10 cellular contexts compared by ENCODE assay signal in genomic region chr1:221440658-221441057, GRCh38.
A peak's percentile ranks its signal among the peaks of the same experiment; 100 is the strongest.
DNase-seq lines count a peak whose midpoint lies in the region; ATAC-seq and TF ChIP-seq lines count a peak whose summit lies in the region.
"Had no signal": no experiment of that assay in that cellular context is flagged by ENCODE, and none has a peak within 500 bp of the region (broad histone marks: within the 10 kb centered on the region; RNA-seq: fewer than 3 reads in every experiment).

No MANE protein-coding gene starts in this region.

- ATAC-seq in SK-N-SH treated with all-trans-retinoic acid at 6 μM for 48 hours, result peak; percentile 58
- ATAC-seq in stimulated activated naive B cell treated with anti-CD40 and anti-IgM and Interleukin-4, amounts not matched to agents 10 μg/mL and 1 μg/mL and 100 μg/mL, for 72 hours (replicated peaks), result peak; percentile 59 to 66
- no peak for ATAC-seq in GM18505 (IDR thresholded peaks at IDR 0.05; ENCODE audit: unreplicated experiment)
- ATAC-seq in HG03432 (IDR thresholded peaks at IDR 0.05; ENCODE audit: unreplicated experiment), result no peak

- no peak for TF ChIP-seq POLR2A in GM18505 (IDR thresholded peaks at IDR 0.05; ENCODE audit: borderline replicate concordance, extremely low read depth, insufficient read depth, insufficient read length)

- DNase-seq in SKM-1 (lab: John Stamatoyannopoulos, UW; ENCODE audit: unreplicated experiment) (peak; percentile 28), SKM-1 treated with dmso at 0.1 percent for 144 hours (lab: John Stamatoyannopoulos, UW; ENCODE audit: unreplicated experiment) (no peak), left ventricle myocardium inferior (no peak)
- DNase-seq in stimulated activated naive B cell treated with anti-CD40 and anti-IgM and Interleukin-4, amounts not matched to agents 10 μg/mL and 1 μg/mL and 100 μg/mL, for 72 hours, result peak; percentile 50
- no peak for DNase-seq in effector memory CD4-positive, alpha-beta T cell
- DNase-seq: activated naive CD8-positive, alpha-beta T cell treated with anti-CD3 and anti-CD28 coated beads, Interleukin-2, amount 10 ng/mL, durations not matched to agents 7 days and 5 days; NCI-H2227 treated with DMSO at 0.1 percent for 48 hours had no signal

- H3K27ac ChIP-seq in left ventricle myocardium inferior (replicated peaks), result no peak overlapping the region
- no peak overlapping the region for H3K27ac ChIP-seq in effector memory CD4-positive, alpha-beta T cell (ENCODE audit: insufficient read depth, low read length, poor library complexity, severe bottlenecking)

- no peaks in the 10 kb centered on the region for H3K36me3 ChIP-seq in left ventricle myocardium inferior
- H3K36me3 ChIP-seq in effector memory CD4-positive, alpha-beta T cell (ENCODE audit: control insufficient read depth, insufficient read depth, low read length), result no peaks in the 10 kb centered on the region

- peak overlapping the region; percentile 66 for H3K27ac Mint-ChIP-seq in stimulated activated naive B cell treated with anti-CD40 and anti-IgM and Interleukin-4, amounts not matched to agents 10 μg/mL and 1 μg/mL and 100 μg/mL, for 72 hours
- H3K27ac Mint-ChIP-seq: activated naive CD8-positive, alpha-beta T cell treated with anti-CD3 and anti-CD28 coated beads, Interleukin-2, amount 10 ng/mL, durations not matched to agents 7 days and 5 days had no signal

- no peaks in the 10 kb centered on the region for H3K27me3 ChIP-seq in left ventricle myocardium inferior (ENCODE audit: low read depth)
- H3K27me3 ChIP-seq in effector memory CD4-positive, alpha-beta T cell (replicated peaks; ENCODE audit: control insufficient read depth, insufficient read depth, low read length, poor library complexity, severe bottlenecking), result no peaks in the 10 kb centered on the region

- H3K4me3 ChIP-seq in left ventricle myocardium inferior, result no peak overlapping the region
- H3K4me3 ChIP-seq in effector memory CD4-positive, alpha-beta T cell (ENCODE audit: insufficient read depth, low read depth, low read length, poor library complexity, severe bottlenecking), result no peak overlapping the region

- H3K36me3 Mint-ChIP-seq in stimulated activated naive B cell treated with anti-CD40 and anti-IgM and Interleukin-4, amounts not matched to agents 10 μg/mL and 1 μg/mL and 100 μg/mL, for 72 hours, result no peaks in the 10 kb centered on the region
- H3K36me3 Mint-ChIP-seq: activated naive CD8-positive, alpha-beta T cell treated with anti-CD3 and anti-CD28 coated beads, Interleukin-2, amount 10 ng/mL, durations not matched to agents 7 days and 5 days had no signal

- H3K4me1 ChIP-seq in left ventricle myocardium inferior, result peaks cover 12% of the 10 kb centered on the region
- H3K4me1 ChIP-seq in effector memory CD4-positive, alpha-beta T cell (ENCODE audit: control insufficient read depth, insufficient read depth, low read length, poor library complexity, severe bottlenecking), result peaks cover 13% of the 10 kb centered on the region

- H3K4me3 Mint-ChIP-seq in stimulated activated naive B cell treated with anti-CD40 and anti-IgM and Interleukin-4, amounts not matched to agents 10 μg/mL and 1 μg/mL and 100 μg/mL, for 72 hours, result peak overlapping the region; percentile 30 to 42
- H3K4me3 Mint-ChIP-seq: activated naive CD8-positive, alpha-beta T cell treated with anti-CD3 and anti-CD28 coated beads, Interleukin-2, amount 10 ng/mL, durations not matched to agents 7 days and 5 days had no signal

- TF ChIP-seq CTCF in left ventricle myocardium inferior (IDR thresholded peaks at IDR 0.05; ENCODE audit: borderline replicate concordance), result peak; percentile 30

- intact Hi-C loops in left ventricle myocardium inferior (cut with micrococcal nuclease), result no loop called here

- H3K27me3 Mint-ChIP-seq in stimulated activated naive B cell treated with anti-CD40 and anti-IgM and Interleukin-4, amounts not matched to agents 10 μg/mL and 1 μg/mL and 100 μg/mL, for 72 hours, result peaks cover 3 to 8% of the 10 kb centered on the region in 2 donors

- no peaks in the 10 kb centered on the region for H3K9me3 ChIP-seq in left ventricle myocardium inferior (replicated peaks)
- H3K9me3 ChIP-seq in effector memory CD4-positive, alpha-beta T cell (ENCODE audit: control insufficient read depth, low read length), result no peaks in the 10 kb centered on the region

- peaks cover 14 to 28% of the 10 kb centered on the region in 2 donors for H3K4me1 Mint-ChIP-seq in stimulated activated naive B cell treated with anti-CD40 and anti-IgM and Interleukin-4, amounts not matched to agents 10 μg/mL and 1 μg/mL and 100 μg/mL, for 72 hours

- H3K9me3 Mint-ChIP-seq in stimulated activated naive B cell treated with anti-CD40 and anti-IgM and Interleukin-4, amounts not matched to agents 10 μg/mL and 1 μg/mL and 100 μg/mL, for 72 hours, result no peaks in the 10 kb centered on the region
- H3K9me3 Mint-ChIP-seq: activated naive CD8-positive, alpha-beta T cell treated with anti-CD3 and anti-CD28 coated beads, Interleukin-2, amount 10 ng/mL, durations not matched to agents 7 days and 5 days had no signal

TF ChIP-seq in SK-N-SH treated with all-trans-retinoic acid at 6 μM for 48 hours, 23 proteins besides CTCF, POLR2A, EP300 and RAD21:
- TF ChIP-seq ZNF70 (CRISPR knock-in tag; IDR thresholded peaks at IDR 0.05) (no peak), TOX (CRISPR knock-in tag; IDR thresholded peaks at IDR 0.05; ENCODE audit: borderline replicate concordance) (peak; percentile 85), RARB (CRISPR knock-in tag; IDR thresholded peaks at IDR 0.05) (peak; percentile 55; the same call in 1 of the 2 replicates), TSHZ2 (CRISPR knock-in tag; IDR thresholded peaks at IDR 0.05) (no peak)

Comparison
In these comparisons a context has a peak if more than half of its experiments do, and no peak if none do; other contexts are left out.
1. DNase-seq: peak in SKM-1 (single experiment) and stimulated activated naive B cell treated with anti-CD40 and anti-IgM and Interleukin-4, amounts not matched to agents 10 μg/mL and 1 μg/mL and 100 μg/mL, for 72 hours (single experiment); none in SKM-1 treated with dmso at 0.1 percent for 144 hours (single experiment), left ventricle myocardium inferior (single experiment) and effector memory CD4-positive, alpha-beta T cell (0 of 3).
2. ATAC-seq: peak in SK-N-SH treated with all-trans-retinoic acid at 6 μM for 48 hours (single experiment) and stimulated activated naive B cell treated with anti-CD40 and anti-IgM and Interleukin-4, amounts not matched to agents 10 μg/mL and 1 μg/mL and 100 μg/mL, for 72 hours (2 of 2); none in GM18505 (single experiment) and HG03432 (single experiment).